In the genomic region with DNA sequence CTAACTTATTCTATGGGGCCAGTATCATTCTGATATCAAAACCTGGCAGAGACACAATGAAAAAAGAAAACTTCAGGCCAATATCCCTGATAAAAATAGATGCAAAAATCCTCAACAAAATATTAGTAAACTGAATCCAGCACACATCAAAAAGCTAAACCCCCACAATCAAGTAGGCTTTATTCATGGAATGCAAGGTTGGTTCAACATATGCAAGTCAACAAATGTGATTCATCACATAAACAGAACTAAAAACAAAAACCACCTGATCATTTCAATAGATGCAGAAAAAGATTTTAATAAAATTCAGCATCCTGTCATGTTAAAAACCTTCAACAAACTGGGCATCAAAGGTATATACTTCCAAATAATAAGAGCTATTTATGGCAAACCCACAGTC, we compare ENCODE assay signal across 26 cellular contexts.
"Had no signal": no experiment of that assay in that cellular context is flagged by ENCODE, and none has a peak within 500 bp of the region (broad histone marks: within the 10 kb centered on the region; RNA-seq: fewer than 3 reads in every experiment).

No MANE protein-coding gene starts in this region.

- FAIRE-seq: urothelium cell line had no signal

- H3K27ac ChIP-seq: stomach, suprapubic skin, testis, thoracic aorta, thyroid gland, tibial nerve, transverse colon, upper lobe of left lung, upper lobe of right lung, uterus, vagina had no signal

- ATAC-seq: stimulated activated effector memory CD8-positive, alpha-beta T cell treated with anti-CD3 and anti-CD28 coated beads, Interleukin-12 subunit alpha, Interleukin-12 subunit beta, amount 100 ng/mL, for 72 hours; stimulated activated memory B cell treated with anti-CD40 and anti-IgM and Interleukin-4, amounts not matched to agents 10 μg/mL and 1 μg/mL and 100 μg/mL, for 72 hours; stimulated activated naive B cell treated with anti-CD40 and anti-IgM and Interleukin-4, amounts not matched to agents 10 μg/mL and 1 μg/mL and 100 μg/mL, for 72 hours; stimulated activated naive CD8-positive, alpha-beta T cell treated with anti-CD3 and anti-CD28 coated beads, Interleukin-15, amount 100 ng/mL, for 72 hours; stimulated activated naive CD8-positive, alpha-beta T cell treated with anti-CD3 and anti-CD28 coated beads, Interleukin-15, Interleukin-2, amounts not matched to agents 100 U/mL and 50 U/mL, for 24 hours; upper lobe of right lung had no signal

- H3K36me3 ChIP-seq: stomach, suprapubic skin, thoracic aorta, thyroid gland, tibial nerve, transverse colon, upper lobe of left lung, upper lobe of right lung, uterus, vagina had no signal

- H3K4me1 ChIP-seq: stomach, suprapubic skin, thyroid gland, transverse colon, upper lobe of left lung, upper lobe of right lung, uterus, vagina had no signal

- H3K4me3 ChIP-seq: stomach, suprapubic skin, testis, thoracic aorta, thyroid gland, tibial nerve, transverse colon, upper lobe of left lung, upper lobe of right lung, uterus, vagina had no signal

- H3K9me3 ChIP-seq: suprapubic skin, testis, thoracic aorta, thyroid gland, upper lobe of right lung, uterus had no signal

- H3K27me3 ChIP-seq: stomach, suprapubic skin, testis, thyroid gland, tibial nerve, transverse colon, upper lobe of left lung, upper lobe of right lung, uterus, vagina had no signal

- DNase-seq: stimulated activated CD4-positive, alpha-beta T cell treated with anti-CD3 and anti-CD28 coated beads, Interleukin-2, amount 100 ng/mL, for 48 hours; stimulated activated CD4-positive, alpha-beta T cell treated with anti-CD3 and anti-CD28 coated beads, Interleukin-4, amount 100 ng/mL, for 1 hour; stimulated activated CD4-positive, alpha-beta T cell treated with anti-CD3 and anti-CD28 coated beads, Interleukin-4, amount 100 ng/mL, for 24 hours; stimulated activated CD4-positive, alpha-beta T cell treated with anti-CD3 and anti-CD28 coated beads, Interleukin-4, amount 100 ng/mL, for 4 hours; stimulated activated CD8-positive, alpha-beta memory T cell treated with anti-CD3 and anti-CD28 coated beads, Interleukin-4, amount 100 ng/mL, for 48 hours; stimulated activated naive B cell treated with anti-CD40 and anti-IgM and Interleukin-4, amounts not matched to agents 10 μg/mL and 1 μg/mL and 100 μg/mL, for 72 hours; stimulated activated naive CD4-positive, alpha-beta T cell; stimulated activated naive CD4-positive, alpha-beta T cell treated with Interleukin-2 at 50 U/mL for 16 hours; stimulated activated naive CD8-positive, alpha-beta T cell treated with anti-CD3 and anti-CD28 coated beads, Interleukin-15, amount 100 ng/mL, for 72 hours; stimulated activated naive CD8-positive, alpha-beta T cell treated with anti-CD3 and anti-CD28 coated beads, Interleukin-15, Interleukin-2, amounts not matched to agents 100 U/mL and 50 U/mL, for 24 hours; stomach; substantia nigra; testis; thyroid gland; transverse colon; trophoblast cell; upper lobe of left lung; upper lobe of right lung; uterus had no signal
